Comparison of ENCODE assay signal across 15 cellular contexts in the genomic region with DNA sequence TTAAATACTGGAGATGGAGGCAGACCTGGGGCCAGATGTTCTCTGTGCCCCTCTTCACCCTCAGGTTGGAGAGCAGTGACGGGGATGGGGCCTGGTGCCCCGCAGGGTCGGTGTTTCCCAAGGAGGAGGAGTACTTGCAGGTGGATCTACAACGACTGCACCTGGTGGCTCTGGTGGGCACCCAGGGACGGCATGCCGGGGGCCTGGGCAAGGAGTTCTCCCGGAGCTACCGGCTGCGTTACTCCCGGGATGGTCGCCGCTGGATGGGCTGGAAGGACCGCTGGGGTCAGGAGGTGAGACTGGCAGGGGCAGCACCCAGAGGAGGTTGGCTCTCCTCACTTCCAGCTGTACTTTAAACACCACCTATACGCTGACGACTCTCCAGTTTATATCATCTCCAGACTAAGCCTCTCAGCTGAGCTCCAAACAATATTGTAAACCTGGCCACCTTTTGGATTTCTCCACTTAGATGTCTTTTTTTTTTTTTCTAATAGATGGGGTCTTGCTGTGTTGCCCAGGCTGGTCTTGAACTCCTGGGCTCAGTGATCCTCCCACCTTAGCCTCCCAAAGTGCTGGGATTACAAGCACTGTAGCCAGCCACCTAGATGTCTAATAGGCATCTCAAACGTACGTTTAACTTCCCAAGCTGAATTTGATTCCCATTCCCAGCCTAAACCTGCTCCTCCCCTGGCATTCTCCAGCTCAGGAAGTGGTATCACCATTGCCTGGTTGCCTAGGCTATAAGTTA. TPM values are rescaled to one million over a fixed set of nuclear protein-coding genes. Genes with fewer than 3 reads are reported as not detected.
DNase-seq lines count a peak whose midpoint lies in the region; ATAC-seq and TF ChIP-seq lines count a peak whose summit lies in the region.
"Had no signal": no experiment of that assay in that cellular context is flagged by ENCODE, and none has a peak within 500 bp of the region (broad histone marks: within the 10 kb centered on the region; RNA-seq: fewer than 3 reads in every experiment).

No MANE protein-coding gene starts in this region.

- H3K4me3 ChIP-seq in HEK293 (ENCODE audit: low read depth, low read length): no peak overlapping the region
- H3K4me3 ChIP-seq: adrenal gland had no signal

- POLR2A ChIA-PET in HEK293 (lab: Yijun Ruan, JAX): interaction anchor here (0.5 to 1.1 kb wide), 7 partner anchors 10 to 275 kb away, joined by 3 to 5 read pairs (median 3); a partner anchor contains a TSS

- DNase-seq in caudate nucleus (lab: John Stamatoyannopoulos, UW): no peak
- DNase-seq in progenitor cell of endocrine pancreas (ENCODE audit: low spot score, unreplicated experiment): no peak
- DNase-seq in NCI-H82 (lab: John Stamatoyannopoulos, UW): no peak
- no peak for DNase-seq in NCI-H748 (lab: John Stamatoyannopoulos, UW; ENCODE audit: unreplicated experiment)
- DNase-seq: activated CD4-positive, alpha-beta T cell treated with anti-CD3 and anti-CD28 coated beads, Interleukin-2, amount 10 ng/mL, durations not matched to agents 24 days and 14 days; activated T-cell treated with anti-CD3 and anti-CD28 coated beads, Interleukin-2, amount 50 U/mL, for 24 hours; glutamatergic neuron; GOT3; NCI-H1048; NK-92 treated with Interleukin-12 subunit alpha and Interleukin-12 subunit beta, amount 100 ng/mL, for 24 hours; Right ventricle myocardium superior had no signal

- peaks cover under 1 to 55% of the 10 kb centered on the region in 2 experiments; a peak in 2 of 3 replicates for H3K36me3 ChIP-seq in HEK293 (ENCODE audit: control insufficient read depth in 2 of 2, insufficient read depth in 1 of 2, low read length in 2 of 2)

- no peaks in the 10 kb centered on the region for H3K9me3 ChIP-seq in HEK293 (ENCODE audit: control insufficient read depth, insufficient read depth, low read depth, low read length)
- H3K9me3 ChIP-seq: adrenal gland had no signal

- peaks cover 29% of the 10 kb centered on the region for H3K4me1 ChIP-seq in HEK293 (ENCODE audit: control insufficient read depth, insufficient read depth, low read length)

- H3K36me3 Mint-ChIP-seq in progenitor cell of endocrine pancreas (ENCODE audit: insufficient read depth): peaks cover 14% of the 10 kb centered on the region

- no peak overlapping the region for H3K4me3 Mint-ChIP-seq in progenitor cell of endocrine pancreas (ENCODE audit: low read depth)
- H3K4me3 Mint-ChIP-seq: activated CD4-positive, alpha-beta T cell treated with anti-CD3 and anti-CD28 coated beads, Interleukin-2, amount 10 ng/mL, durations not matched to agents 24 days and 14 days; activated T-cell treated with anti-CD3 and anti-CD28 coated beads, Interleukin-2, amount 50 U/mL, for 24 hours had no signal

- peaks cover 19% of the 10 kb centered on the region for H3K4me1 Mint-ChIP-seq in progenitor cell of endocrine pancreas (ENCODE audit: low read depth)

- peak overlapping the region; percentile 43 for H3K27ac Mint-ChIP-seq in progenitor cell of endocrine pancreas
- H3K27ac Mint-ChIP-seq: activated CD4-positive, alpha-beta T cell treated with anti-CD3 and anti-CD28 coated beads, Interleukin-2, amount 10 ng/mL, durations not matched to agents 24 days and 14 days; activated T-cell treated with anti-CD3 and anti-CD28 coated beads, Interleukin-2, amount 50 U/mL, for 24 hours had no signal

- H3K9me3 Mint-ChIP-seq in progenitor cell of endocrine pancreas (ENCODE audit: low read depth): no peaks in the 10 kb centered on the region
- H3K9me3 Mint-ChIP-seq: activated CD4-positive, alpha-beta T cell treated with anti-CD3 and anti-CD28 coated beads, Interleukin-2, amount 10 ng/mL, durations not matched to agents 24 days and 14 days; activated T-cell treated with anti-CD3 and anti-CD28 coated beads, Interleukin-2, amount 50 U/mL, for 24 hours had no signal

- no peak for ATAC-seq in GM19395 (IDR thresholded peaks at IDR 0.05; ENCODE audit: unreplicated experiment)

- CTCF ChIA-PET in HEK293 (lab: Yijun Ruan, JAX): interaction anchor here (0.6 to 2.6 kb wide), 12 partner anchors 11 to 210 kb away, joined by 3 to 13 read pairs (median 5); a partner anchor contains a TSS

- TF ChIP-seq CTCF in HEK293 (tag by site-specific recombination; IDR thresholded peaks at IDR 0.05) (no peak), progenitor cell of endocrine pancreas (IDR thresholded peaks at IDR 0.05; ENCODE audit: unreplicated experiment) (no peak)

- H3K27ac ChIP-seq in HEK293 (ENCODE audit: extremely low read depth, low read depth, low read length) (no peak overlapping the region), caudate nucleus (ENCODE audit: low read depth, low read length) (peak overlapping the region; percentile 92)

- no peaks in the 10 kb centered on the region for H3K27me3 Mint-ChIP-seq in progenitor cell of endocrine pancreas
- H3K27me3 Mint-ChIP-seq: activated CD4-positive, alpha-beta T cell treated with anti-CD3 and anti-CD28 coated beads, Interleukin-2, amount 10 ng/mL, durations not matched to agents 24 days and 14 days; activated T-cell treated with anti-CD3 and anti-CD28 coated beads, Interleukin-2, amount 50 U/mL, for 24 hours had no signal

TF ChIP-seq in HEK293, 187 proteins besides CTCF, POLR2A, EP300 and RAD21:
- TF ChIP-seq ZNF626 (tag by site-specific recombination; IDR thresholded peaks at IDR 0.05) (no peak), ZNF121 (tag by site-specific recombination; IDR thresholded peaks at IDR 0.05) (peak; percentile 84)
TF ChIP-seq in HEK293: peak in this region for 1.

RNA-seq across cellular contexts. Expression of a gene that starts 5.0 kb away (rescaled TPM):
- 154 and 163 TPM in 2 replicates for total RNA-seq in progenitor cell of endocrine pancreas

RNA-seq across cellular contexts. Expression of a gene that starts 18.7 kb away (rescaled TPM):
- 73.0 and 74.7 TPM in 2 replicates for total RNA-seq in progenitor cell of endocrine pancreas

RNA-seq across cellular contexts. Expression of a gene that starts 24.7 kb away (rescaled TPM):
- 56.3 and 58.0 TPM in 2 replicates for total RNA-seq in progenitor cell of endocrine pancreas

RNA-seq across cellular contexts. Expression of a gene that starts 42.7 kb away (rescaled TPM):
- total RNA-seq in progenitor cell of endocrine pancreas: 1.0 and 2.6 TPM in 2 replicates
- total RNA-seq: activated CD4-positive, alpha-beta T cell treated with anti-CD3 and anti-CD28 coated beads, Interleukin-2, amount 10 ng/mL, durations not matched to agents 24 days and 14 days; mononuclear cell; Right ventricle myocardium superior had no signal

RNA-seq across cellular contexts. Expression of a gene that starts 51.5 kb away (rescaled TPM):
- total RNA-seq in progenitor cell of endocrine pancreas: 0.05 TPM in 1 of 2 replicates, not detected in the other
- total RNA-seq: activated CD4-positive, alpha-beta T cell treated with anti-CD3 and anti-CD28 coated beads, Interleukin-2, amount 10 ng/mL, durations not matched to agents 24 days and 14 days; adrenal gland; mononuclear cell; Right ventricle myocardium superior had no signal
